Comparison of ENCODE assay signal across 8 cellular contexts in the genomic region with DNA sequence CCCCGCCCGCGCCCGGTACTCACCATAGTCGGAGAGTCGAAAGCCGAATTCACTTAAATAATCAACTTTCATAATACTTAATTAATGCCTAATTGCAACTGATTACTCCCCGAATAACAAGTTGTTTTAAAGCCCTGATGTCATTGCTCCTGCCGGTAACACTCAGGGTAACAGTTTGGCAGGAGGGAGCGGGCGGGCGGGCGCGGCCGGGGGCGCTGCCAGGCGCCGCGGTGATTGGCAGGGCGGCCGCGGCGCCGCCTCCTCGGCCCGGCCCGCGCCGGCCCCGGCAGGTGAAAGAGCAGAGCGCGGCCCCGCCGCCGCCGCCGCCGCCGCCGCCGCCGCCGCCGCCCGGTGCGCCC.
DNase-seq lines count a peak whose midpoint lies in the region; ATAC-seq, FAIRE-seq and TF ChIP-seq lines count a peak whose summit lies in the region.

No MANE protein-coding gene starts in this region.

- TF ChIP-seq CTCF in right atrium auricular region (IDR thresholded peaks at IDR 0.05) (no peak), smooth muscle cell (IDR thresholded peaks at IDR 0.05; ENCODE audit: borderline replicate concordance, insufficient read depth, poor library complexity, severe bottlenecking) (no peak)

- no peaks in the 10 kb centered on the region for H3K79me2 ChIP-seq in smooth muscle cell (ENCODE audit: low read depth)

- peak overlapping the region; percentile 98 for H3K4me2 ChIP-seq in smooth muscle cell

- no peaks in the 10 kb centered on the region for H3F3A ChIP-seq in smooth muscle cell (ENCODE audit: low read depth)

- WGBS in smooth muscle cell (ENCODE audit: low lambda C conversion rate): 0% methylated on average over 14 of the region's 46 CpGs

- H3K4me1 ChIP-seq in right atrium auricular region (peaks cover 0 to 70% of the 10 kb centered on the region in 2 donors), smooth muscle cell (ENCODE audit: low read depth) (peaks cover 2% of the 10 kb centered on the region)

- peak; percentile 83 for DNase-seq in GM12892 (ENCODE audit: insufficient read length)
- peak; percentile 89 for DNase-seq in NCI-H69 (lab: John Stamatoyannopoulos, UW)
- DNase-seq in activated naive CD4-positive, alpha-beta T cell treated with Interleukin-2 at 50 U/mL for 16 hours: peak; percentile 67
- no peak for DNase-seq in right atrium auricular region (ENCODE audit: low spot score)
- no peak for DNase-seq in smooth muscle cell (lab: John Stamatoyannopoulos, UW; ENCODE audit: unreplicated experiment)
- DNase-seq in NCI-H187 treated with DMSO at 0.1 percent for 48 hours (lab: John Stamatoyannopoulos, UW): no peak

- H3K27ac ChIP-seq in right atrium auricular region (peak overlapping the region; percentile 89 to 90), smooth muscle cell (ENCODE audit: low read depth) (no peak overlapping the region)

- peak overlapping the region; percentile 56 to 81 for H3K4me3 ChIP-seq in right atrium auricular region
- H3K4me3 ChIP-seq in smooth muscle cell: peak overlapping the region; percentile 90

- H3K9me3 ChIP-seq in right atrium auricular region (no peaks in the 10 kb centered on the region), smooth muscle cell (replicated peaks; ENCODE audit: low read depth) (no peaks in the 10 kb centered on the region)

- H3K36me3 ChIP-seq in right atrium auricular region: no peaks in the 10 kb centered on the region
- H3K36me3 ChIP-seq in smooth muscle cell (ENCODE audit: low read depth): no peaks in the 10 kb centered on the region

- no peaks in the 10 kb centered on the region for H3K27me3 ChIP-seq in right atrium auricular region
- H3K27me3 ChIP-seq in smooth muscle cell (ENCODE audit: low read depth): peaks cover 4% of the 10 kb centered on the region

- FAIRE-seq in GM12892 (lab: Jason Lieb, UNC): no peak

- H3K9ac ChIP-seq in smooth muscle cell (ENCODE audit: low read depth): no peak overlapping the region

- no peaks in the 10 kb centered on the region for H4K20me1 ChIP-seq in smooth muscle cell (ENCODE audit: low read depth)

- no peak overlapping the region for H2AFZ ChIP-seq in smooth muscle cell (ENCODE audit: low read depth)

- TF ChIP-seq POLR2A in GM12892 (IDR thresholded peaks at IDR 0.05; ENCODE audit: low read depth, low read length): no peak

- peak; percentile 45 for ATAC-seq in HG02623 (IDR thresholded peaks at IDR 0.05; ENCODE audit: unreplicated experiment)
- no peak for ATAC-seq in GM19452 (IDR thresholded peaks at IDR 0.05; ENCODE audit: unreplicated experiment)

Comparison
In these comparisons a context has a peak if more than half of its experiments do, and no peak if none do; other contexts are left out.
1. DNase-seq: peak in GM12892 (single experiment), NCI-H69 (single experiment) and activated naive CD4-positive, alpha-beta T cell treated with Interleukin-2 at 50 U/mL for 16 hours (single experiment); none in right atrium auricular region (single experiment), smooth muscle cell (single experiment) and NCI-H187 treated with DMSO at 0.1 percent for 48 hours (single experiment).